ENCODE assay signal across 8 cellular contexts in the genomic region with DNA sequence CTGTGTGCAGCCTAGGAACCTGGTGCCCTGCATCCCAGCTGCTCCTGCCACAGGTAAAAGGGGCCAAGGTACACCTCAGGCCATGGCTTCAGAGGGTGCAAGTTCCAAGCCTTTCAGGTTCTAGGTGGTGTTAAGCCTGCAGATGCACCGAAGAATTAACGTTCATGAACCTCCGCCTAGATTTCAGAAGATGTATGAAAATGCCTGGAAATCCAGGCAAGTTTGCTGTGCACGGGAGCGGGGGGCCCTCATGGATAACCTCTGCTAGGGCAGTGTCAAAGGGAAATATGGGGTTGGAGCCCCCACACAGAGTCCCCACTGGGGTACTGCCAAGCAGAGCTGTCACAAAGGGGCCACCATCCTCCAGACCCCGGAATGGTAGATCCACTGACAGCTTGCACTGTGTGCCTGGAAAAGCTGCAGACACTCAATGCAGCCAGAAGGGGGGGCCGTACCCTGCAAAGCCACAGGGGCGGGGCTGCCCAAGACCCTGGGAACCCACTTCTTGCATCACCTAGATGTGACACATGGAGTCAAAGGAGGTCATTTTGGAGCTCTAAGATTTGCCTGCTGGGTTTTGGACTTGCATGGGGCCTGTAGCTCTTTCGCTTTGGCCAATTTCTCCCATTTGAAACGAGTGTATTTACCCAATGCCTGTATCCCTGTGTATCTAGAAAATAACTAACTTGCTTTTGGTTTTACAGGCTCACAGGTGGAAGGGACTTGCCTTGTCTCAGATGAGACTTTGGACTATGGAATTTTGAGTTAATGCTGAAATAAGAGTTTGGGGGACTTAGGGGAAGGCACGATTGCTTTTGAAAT.
A peak's percentile ranks its signal among the peaks of the same experiment; 100 is the strongest.
DNase-seq lines count a peak whose midpoint lies in the region; ATAC-seq and TF ChIP-seq lines count a peak whose summit lies in the region.
"Not testable (repeated sequence)": the region's sequence is repeated elsewhere in the genome, so short reads cannot be mapped to it uniquely, and the experiment has no call there.

No MANE protein-coding gene starts in this region.

- POLR2A ChIA-PET in PC-3 (lab: Charles Lee; ENCODE audit: unreplicated experiment), result not testable (repeated sequence)

- not testable (repeated sequence) for H3K36me3 ChIP-seq in PC-3 (ENCODE audit: low read depth, low read length)
- H3K36me3 ChIP-seq in left ventricle myocardium inferior, result peaks cover 22% of the 10 kb centered on the region

- not testable (repeated sequence) for H3K27me3 ChIP-seq in PC-3 (ENCODE audit: low read length); left ventricle myocardium inferior (ENCODE audit: low read depth)

- H3K27ac Mint-ChIP-seq in activated CD8-positive, alpha-beta memory T cell treated with anti-CD3 and anti-CD28 coated beads, Interleukin-2, amount 10 ng/mL, durations not matched to agents 7 days and 5 days; chondrocyte (ENCODE audit: unreplicated experiment); nephron: not testable (repeated sequence)

- H3K79me2 ChIP-seq in PC-3 (ENCODE audit: low read length), result not testable (repeated sequence)

- H3K9me3 ChIP-seq in PC-3 (ENCODE audit: low read length); left ventricle myocardium inferior (replicated peaks): not testable (repeated sequence)

- not testable (repeated sequence) for H3K36me3 Mint-ChIP-seq in activated CD8-positive, alpha-beta memory T cell treated with anti-CD3 and anti-CD28 coated beads, Interleukin-2, amount 10 ng/mL, durations not matched to agents 7 days and 5 days; chondrocyte (ENCODE audit: low read depth)
- peaks cover 48% of the 10 kb centered on the region for H3K36me3 Mint-ChIP-seq in nephron (ENCODE audit: low read depth)

- not testable (repeated sequence) for H3K4me3 Mint-ChIP-seq in activated CD8-positive, alpha-beta memory T cell treated with anti-CD3 and anti-CD28 coated beads, Interleukin-2, amount 10 ng/mL, durations not matched to agents 7 days and 5 days; chondrocyte (ENCODE audit: unreplicated experiment); nephron

- H3K9me3 Mint-ChIP-seq in activated CD8-positive, alpha-beta memory T cell treated with anti-CD3 and anti-CD28 coated beads, Interleukin-2, amount 10 ng/mL, durations not matched to agents 7 days and 5 days (ENCODE audit: low read depth); chondrocyte (ENCODE audit: low read depth); nephron: not testable (repeated sequence)

- not testable (repeated sequence) for H2AFZ ChIP-seq in PC-3 (ENCODE audit: low read length)

- H3K9me2 ChIP-seq in PC-3 (replicated peaks; ENCODE audit: low read length), result not testable (repeated sequence)

- BruUV-seq in PC-3 (replicated peaks; lab: Mats Ljungman, UMichigan), result not testable (repeated sequence)

- not testable (repeated sequence) for H3K4me1 Mint-ChIP-seq in activated CD8-positive, alpha-beta memory T cell treated with anti-CD3 and anti-CD28 coated beads, Interleukin-2, amount 10 ng/mL, durations not matched to agents 7 days and 5 days; chondrocyte (ENCODE audit: low read depth)
- peaks cover 22% of the 10 kb centered on the region for H3K4me1 Mint-ChIP-seq in nephron

- not testable (repeated sequence) for H3K4me2 ChIP-seq in PC-3 (ENCODE audit: low read length)

- not testable (repeated sequence) for H3F3A ChIP-seq in PC-3 (ENCODE audit: low read length, unreplicated experiment)

- H4K20me1 ChIP-seq in PC-3 (ENCODE audit: low read length), result not testable (repeated sequence)

- not testable (repeated sequence) for H3K4me1 ChIP-seq in PC-3 (ENCODE audit: insufficient read depth, low read length); left ventricle myocardium inferior

- not testable (repeated sequence) for H3K27me3 Mint-ChIP-seq in activated CD8-positive, alpha-beta memory T cell treated with anti-CD3 and anti-CD28 coated beads, Interleukin-2, amount 10 ng/mL, durations not matched to agents 7 days and 5 days; chondrocyte (ENCODE audit: low read depth); nephron (ENCODE audit: low read depth)

- H3K27ac ChIP-seq in PC-3 (ENCODE audit: low read length); left ventricle myocardium inferior (replicated peaks): not testable (repeated sequence)

- H3K4me3 ChIP-seq in GM12875 (ENCODE audit: low read depth, low read length); PC-3 (ENCODE audit: low read length); left ventricle myocardium inferior: not testable (repeated sequence)

- not testable (repeated sequence) for ATAC-seq in PC-3; activated CD8-positive, alpha-beta memory T cell treated with anti-CD3 and anti-CD28 coated beads, Interleukin-2, amount 10 ng/mL, durations not matched to agents 7 days and 5 days

- H3K9ac ChIP-seq in PC-3 (ENCODE audit: low read length), result not testable (repeated sequence)

- CTCF ChIA-PET in PC-3 (lab: Charles Lee); activated CD8-positive, alpha-beta memory T cell treated with anti-CD3 and anti-CD28 coated beads, Interleukin-2, amount 10 ng/mL, durations not matched to agents 7 days and 5 days (lab: Charles Lee): not testable (repeated sequence)

- TF ChIP-seq CTCF in GM12875 (IDR thresholded peaks at IDR 0.05; ENCODE audit: borderline replicate concordance, insufficient read depth, low read depth, low read length) (peak; percentile 46; the same call in 1 of the 2 replicates), PC-3 (conservative IDR thresholded peaks at IDR 0.05; ENCODE audit: low read depth, low read length) (peak; percentile 46), chondrocyte (IDR thresholded peaks at IDR 0.05) (peak; percentile 74), left ventricle myocardium inferior (IDR thresholded peaks at IDR 0.05; ENCODE audit: borderline replicate concordance) (peak; percentile 59), nephron (IDR thresholded peaks at IDR 0.05; ENCODE audit: unreplicated experiment in 3 of 3) (peak in 2 of 3 experiments; percentile 15 to 22)

- intact Hi-C loops in PC-3 (cut with micrococcal nuclease); left ventricle myocardium inferior (cut with micrococcal nuclease): not testable (repeated sequence)

- in situ Hi-C loops in ACHN (cut with HindIII; ENCODE audit: low pct_ligation_motif_present, low pct_unique_long_range_greater_than_20kb, low sequenced_read_pairs), result not testable (repeated sequence)

- DNase-seq in ACHN (peak; percentile 49), PC-3 (peak; percentile 65), chondrocyte (ENCODE audit: low spot score) (peak; percentile 96), left ventricle myocardium inferior (peak; percentile 42)
- DNase-seq in activated CD8-positive, alpha-beta memory T cell treated with anti-CD3 and anti-CD28 coated beads, Interleukin-2, amount 10 ng/mL, durations not matched to agents 7 days and 5 days, result peak; percentile 84
- peak; percentile 67 for DNase-seq in stimulated activated CD4-positive, alpha-beta T cell treated with anti-CD3 and anti-CD28 coated beads, Interleukin-4, amount 100 ng/mL, for 24 hours

Comparison
In these comparisons a context has a peak if more than half of its experiments do, and no peak if none do; other contexts are left out.
1. DNase-seq: peak in every context shown above with its lines; median percentile 96 in chondrocyte; 84 in activated CD8-positive, alpha-beta memory T cell treated with anti-CD3 and anti-CD28 coated beads, Interleukin-2, amount 10 ng/mL, durations not matched to agents 7 days and 5 days; 67 in stimulated activated CD4-positive, alpha-beta T cell treated with anti-CD3 and anti-CD28 coated beads, Interleukin-4, amount 100 ng/mL, for 24 hours; 65 in PC-3; 49 in ACHN; 42 in left ventricle myocardium inferior.
2. CTCF ChIP-seq: peak in every context shown above with its lines; median percentile 74 in chondrocyte; 59 in left ventricle myocardium inferior; 46 in GM12875; 46 in PC-3; 18 in nephron.